ENCODE assay signal across 8 cellular contexts in the genomic region with DNA sequence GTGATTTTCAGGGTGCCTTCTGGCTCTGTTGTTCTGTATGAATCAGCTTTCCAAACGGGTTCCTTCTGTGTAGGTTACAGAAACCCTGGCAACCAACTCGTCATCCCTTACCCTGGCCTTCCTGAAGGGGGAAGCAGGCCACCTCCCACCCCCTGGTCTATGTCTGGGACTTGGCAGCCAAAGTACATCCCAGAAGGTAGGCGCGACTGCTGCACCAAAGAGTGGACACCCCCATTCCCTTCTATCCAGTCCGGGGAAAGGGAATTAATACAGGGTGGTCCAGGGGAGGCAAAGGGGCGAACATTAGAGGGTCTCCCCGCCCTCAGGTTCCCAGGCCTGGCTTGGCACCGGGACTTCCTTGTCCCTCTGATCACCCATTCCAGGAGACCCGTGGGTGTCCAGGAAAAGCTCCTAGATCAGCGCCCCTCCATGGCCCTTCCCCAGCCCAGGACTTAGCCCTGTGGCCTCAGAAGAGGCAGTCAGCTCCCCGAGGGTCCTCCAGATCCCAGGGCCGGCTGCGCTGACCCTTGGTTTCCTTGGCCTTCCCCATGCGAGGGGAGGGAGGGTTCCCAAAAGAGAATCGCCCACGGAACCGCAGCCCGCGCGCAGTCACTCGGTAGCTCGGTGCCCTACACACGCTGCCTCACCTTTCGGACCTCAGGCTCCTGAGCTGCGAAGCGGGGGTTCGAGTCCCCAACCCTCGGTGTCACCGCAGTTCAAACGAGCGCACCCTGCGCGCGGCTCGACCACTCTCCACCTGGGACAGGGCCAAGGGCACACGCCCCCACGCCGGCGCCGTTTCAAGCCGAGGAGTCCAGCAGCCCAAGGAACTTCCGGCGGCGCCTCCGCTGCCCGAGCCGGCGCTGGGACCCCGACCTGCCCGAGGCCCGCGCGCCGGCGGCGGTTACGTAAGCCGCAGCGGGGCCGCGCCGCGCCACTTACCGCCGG. TPM values are rescaled to one million over a fixed set of nuclear protein-coding genes. Genes with fewer than 3 reads are reported as not detected.
DNase-seq lines count a peak whose midpoint lies in the region; TF ChIP-seq lines count a peak whose summit lies in the region.

A gene with protein sequence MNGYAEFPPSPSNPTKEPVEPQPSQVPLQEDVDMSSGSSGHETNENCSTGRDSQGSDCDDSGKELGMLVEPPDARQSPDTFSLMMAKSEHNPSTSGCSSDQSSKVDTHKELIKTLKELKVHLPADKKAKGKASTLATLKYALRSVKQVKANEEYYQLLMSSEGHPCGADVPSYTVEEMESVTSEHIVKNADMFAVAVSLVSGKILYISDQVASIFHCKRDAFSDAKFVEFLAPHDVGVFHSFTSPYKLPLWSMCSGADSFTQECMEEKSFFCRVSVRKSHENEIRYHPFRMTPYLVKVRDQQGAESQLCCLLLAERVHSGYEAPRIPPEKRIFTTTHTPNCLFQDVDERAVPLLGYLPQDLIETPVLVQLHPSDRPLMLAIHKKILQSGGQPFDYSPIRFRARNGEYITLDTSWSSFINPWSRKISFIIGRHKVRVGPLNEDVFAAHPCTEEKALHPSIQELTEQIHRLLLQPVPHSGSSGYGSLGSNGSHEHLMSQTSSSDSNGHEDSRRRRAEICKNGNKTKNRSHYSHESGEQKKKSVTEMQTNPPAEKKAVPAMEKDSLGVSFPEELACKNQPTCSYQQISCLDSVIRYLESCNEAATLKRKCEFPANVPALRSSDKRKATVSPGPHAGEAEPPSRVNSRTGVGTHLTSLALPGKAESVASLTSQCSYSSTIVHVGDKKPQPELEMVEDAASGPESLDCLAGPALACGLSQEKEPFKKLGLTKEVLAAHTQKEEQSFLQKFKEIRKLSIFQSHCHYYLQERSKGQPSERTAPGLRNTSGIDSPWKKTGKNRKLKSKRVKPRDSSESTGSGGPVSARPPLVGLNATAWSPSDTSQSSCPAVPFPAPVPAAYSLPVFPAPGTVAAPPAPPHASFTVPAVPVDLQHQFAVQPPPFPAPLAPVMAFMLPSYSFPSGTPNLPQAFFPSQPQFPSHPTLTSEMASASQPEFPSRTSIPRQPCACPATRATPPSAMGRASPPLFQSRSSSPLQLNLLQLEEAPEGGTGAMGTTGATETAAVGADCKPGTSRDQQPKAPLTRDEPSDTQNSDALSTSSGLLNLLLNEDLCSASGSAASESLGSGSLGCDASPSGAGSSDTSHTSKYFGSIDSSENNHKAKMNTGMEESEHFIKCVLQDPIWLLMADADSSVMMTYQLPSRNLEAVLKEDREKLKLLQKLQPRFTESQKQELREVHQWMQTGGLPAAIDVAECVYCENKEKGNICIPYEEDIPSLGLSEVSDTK (N-terminal part only) (minus strand): TSS at position 909 of the 948 bp plus-strand sequence. CDS start 10,674 bp downstream, outside the sequence.

- H3K27ac ChIP-seq in SU-DHL-6 (ENCODE audit: low read depth, low read length) (peak within 1 kb of the TSS; percentile 69), sigmoid colon (peak within 1 kb of the TSS; percentile 93 to 97 (median 94))

- H3K36me3 ChIP-seq in SU-DHL-6 (ENCODE audit: low read length) (no peaks in the 10 kb centered on the region), sigmoid colon (no peaks in the 10 kb centered on the region)

- no peaks in the 10 kb centered on the region for H3K9me2 ChIP-seq in SU-DHL-6 (replicated peaks; ENCODE audit: insufficient read depth, low read length)

- H3K9me3 ChIP-seq in SU-DHL-6 (ENCODE audit: insufficient read depth, low read length) (no peaks in the 10 kb centered on the region), iPS-18c (ENCODE audit: control insufficient read depth, insufficient read depth, low read length) (no peaks in the 10 kb centered on the region), sigmoid colon (no peaks in the 10 kb centered on the region)

- peaks cover 7% of the 10 kb centered on the region; the same call in 1 of the 2 replicates for H4K20me1 ChIP-seq in SU-DHL-6 (ENCODE audit: low read depth, low read length)

- no peak for TF ChIP-seq POLR2A in sigmoid colon (IDR thresholded peaks at IDR 0.05)

- peaks cover 53% of the 10 kb centered on the region for H3K79me2 ChIP-seq in SU-DHL-6 (ENCODE audit: insufficient read depth, low read length)

- H3K27me3 Mint-ChIP-seq in brain, result peaks cover 4% of the 10 kb centered on the region

- peaks cover 13% of the 10 kb centered on the region; the same call in 1 of the 2 replicates for H3F3A ChIP-seq in SU-DHL-6 (ENCODE audit: insufficient read depth)

- no peaks in the 10 kb centered on the region for H3K9me3 Mint-ChIP-seq in brain

- WGBS in sigmoid colon, 2 donors, result 1 to 2% methylated on average over 65 of the region's 65 CpGs

- TF ChIP-seq CTCF in GM20000 (IDR thresholded peaks at IDR 0.05; ENCODE audit: extremely low read depth, missing control alignments) (no peak), SU-DHL-6 (IDR thresholded peaks at IDR 0.05; ENCODE audit: insufficient read depth, low read length, poor library complexity, severe bottlenecking) (no peak), brain (conservative IDR thresholded peaks at IDR 0.05) (peak in 1 of 2 experiments; percentile 38), sigmoid colon (IDR thresholded peaks at IDR 0.05) (no peak)

- peak within 1 kb of the TSS; percentile 94 for H2AFZ ChIP-seq in SU-DHL-6 (ENCODE audit: low read depth, low read length, severe bottlenecking)

- H3K9ac ChIP-seq in SU-DHL-6 (ENCODE audit: low read length), result peak within 1 kb of the TSS; percentile 80

- no peak for TF ChIP-seq EP300 in sigmoid colon (IDR thresholded peaks at IDR 0.05)

- peak within 1 kb of the TSS; percentile 86 to 97 (median 94) for H3K27ac Mint-ChIP-seq in brain

- H3K36me3 Mint-ChIP-seq in brain, result peaks cover 5% of the 10 kb centered on the region

- H3K4me3 ChIP-seq in SU-DHL-6 (ENCODE audit: insufficient read depth, low read length, poor library complexity, severe bottlenecking), result peak within 1 kb of the TSS; percentile 90
- peak within 1 kb of the TSS; percentile 78 for H3K4me3 ChIP-seq in iPS-18c (ENCODE audit: insufficient read depth, low read depth, low read length)
- peak within 1 kb of the TSS; percentile 77 to 86 (median 84) for H3K4me3 ChIP-seq in sigmoid colon

- H3K27me3 ChIP-seq in SU-DHL-6 (ENCODE audit: low read length) (no peaks in the 10 kb centered on the region), sigmoid colon (no peaks in the 10 kb centered on the region)

- H3K4me3 Mint-ChIP-seq in brain, result peak within 1 kb of the TSS; percentile 83 to 97 (median 90)

- intact Hi-C loops in sigmoid colon (cut with DNase I), result loop anchor here (2.0 to 5.0 kb wide), 3 partner anchors 33 to 309 kb away; a partner anchor contains a TSS

- H3K4me2 ChIP-seq in SU-DHL-6 (ENCODE audit: low read depth, low read length, poor library complexity, severe bottlenecking), result peak within 1 kb of the TSS; percentile 78

- H3K4me1 Mint-ChIP-seq in brain, result peaks cover 63% of the 10 kb centered on the region

- peak; percentile 78 for DNase-seq in EL
- DNase-seq in GM20000 (ENCODE audit: low spot score), result peak; percentile 56
- DNase-seq in HT-29 (ENCODE audit: low spot score), result peak; percentile 88
- peak; percentile 90 for DNase-seq in sigmoid colon
- no peak for DNase-seq in NCI-H1930 (lab: John Stamatoyannopoulos, UW)

- peaks cover 0 to 57% (median 49%) of the 10 kb centered on the region in 4 donors for H3K4me1 ChIP-seq in sigmoid colon

RNA-seq across cellular contexts. Expression of the gene that starts here (rescaled TPM):
- total RNA-seq in HT-29 (2014; rRNA removed; shearing (Covaris generic)), result 26.6 and 28.3 TPM in 2 replicates
- 5.6 TPM for polyA plus RNA-seq in brain (ENCODE audit: insufficient read depth, low read depth, low replicate concordance)
- 10 to 100 TPM in 1 of 4 donors, 1 to 10 TPM in 3; 7.7 to 11.8 (median 9.2) TPM for total RNA-seq in sigmoid colon
- 1 to 10 TPM; 3.7 to 7.1 (median 4.2) TPM for polyA plus RNA-seq in sigmoid colon

Comparison
In these comparisons a context has a peak if more than half of its experiments do, and no peak if none do; other contexts are left out.
1. DNase-seq: peak in EL (single experiment), GM20000 (single experiment), HT-29 (single experiment) and sigmoid colon (single experiment); none in NCI-H1930 (0 of 2).
2. Peak in every context shown above with its lines, with median percentiles within 50 percentile points of each other: H3K4me3 ChIP-seq.